Comparison of ENCODE assay signal across 9 cellular contexts in genomic region chr6:117919775-117920492, GRCh38. TPM values are rescaled to one million over a fixed set of nuclear protein-coding genes. Genes with fewer than 3 reads are reported as not detected.
DNase-seq lines count a peak whose midpoint lies in the region; ATAC-seq and TF ChIP-seq lines count a peak whose summit lies in the region.
"Had no signal": no experiment of that assay in that cellular context is flagged by ENCODE, and none has a peak within 500 bp of the region (broad histone marks: within the 10 kb centered on the region; RNA-seq: fewer than 3 reads in every experiment).

No MANE protein-coding gene starts in this region.

- H3K4me3 ChIP-seq in NB4 (ENCODE audit: low read depth, low read length) = no peak overlapping the region
- peak overlapping the region; percentile 41 for H3K4me3 ChIP-seq in astrocyte of the cerebellum (ENCODE audit: low read depth, low read length)
- H3K4me3 ChIP-seq in left lung = no peak overlapping the region

- peak; percentile 22 for DNase-seq in NB4 (ENCODE audit: low read depth)
- DNase-seq in astrocyte of the cerebellum (ENCODE audit: low read depth) = no peak
- peak in 1 of 2 donors; percentile 78 for DNase-seq in left lung
- DNase-seq in superior temporal gyrus (ENCODE audit: extremely low spot score) = peak; percentile 59
- DNase-seq: KBM-7 had no signal

- in situ Hi-C loops in astrocyte of the cerebellum (cut with HindIII; ENCODE audit: low sequenced_read_pairs) = no loop called here

- H3K4me1 ChIP-seq in left lung = peaks cover 0 to 6% of the 10 kb centered on the region in 2 donors

- ATAC-seq in left lung (peak; percentile 66), HG02870 (IDR thresholded peaks at IDR 0.05; ENCODE audit: unreplicated experiment) (no peak), GM19467 (IDR thresholded peaks at IDR 0.05; ENCODE audit: unreplicated experiment) (no peak), GM18868 (IDR thresholded peaks at IDR 0.05; ENCODE audit: unreplicated experiment) (no peak), GM18873 (IDR thresholded peaks at IDR 0.05; ENCODE audit: low FRiP score, unreplicated experiment) (no peak)

- peaks cover 12 to 47% of the 10 kb centered on the region in 2 donors for H3K27me3 ChIP-seq in left lung

- TF ChIP-seq POLR2A in NB4 (IDR thresholded peaks at IDR 0.05; ENCODE audit: extremely low read depth, insufficient read length) = no peak

- no peak overlapping the region for H3K27ac ChIP-seq in left lung

- no peaks in the 10 kb centered on the region for H3K9me3 ChIP-seq in left lung

- TF ChIP-seq CTCF in NB4 (IDR thresholded peaks at IDR 0.05; ENCODE audit: low read depth, low read length) = no peak
- TF ChIP-seq CTCF in astrocyte of the cerebellum (IDR thresholded peaks at IDR 0.05; ENCODE audit: low read depth, low read length, missing control alignments) = no peak
- TF ChIP-seq CTCF in left lung (IDR thresholded peaks at IDR 0.05) = no peak

- H3K36me3 ChIP-seq in left lung = no peaks in the 10 kb centered on the region

- intact Hi-C loops in left lung (cut with DNase I) = no loop called here

RNA-seq across cellular contexts. Expression of gene SLC35F1, which starts 12.9 kb away (rescaled TPM):
- total RNA-seq in left lung = under 1 TPM; 0.18 to 0.20 TPM
